15 cellular contexts compared by ENCODE assay signal in the genomic region with DNA sequence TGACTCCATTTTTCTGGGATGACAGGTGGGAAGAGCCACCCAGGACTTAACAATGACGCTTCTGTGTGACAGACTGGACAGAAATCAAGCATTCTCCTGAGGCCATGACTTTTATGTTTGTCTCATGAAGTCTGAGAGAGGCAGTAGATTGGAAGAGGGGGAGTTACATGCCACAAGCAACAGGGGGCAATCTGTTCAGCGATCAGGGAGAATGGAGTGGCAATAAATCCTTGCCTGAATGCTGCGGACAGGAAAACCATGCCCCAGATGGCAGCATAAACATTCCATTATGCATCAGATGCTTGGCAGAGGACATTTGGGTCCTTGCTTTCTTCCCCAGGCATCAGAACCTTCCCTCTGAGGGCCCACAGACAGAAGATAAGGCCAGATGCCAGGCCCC.
"Had no signal": no experiment of that assay in that cellular context is flagged by ENCODE, and none has a peak within 500 bp of the region (broad histone marks: within the 10 kb centered on the region; RNA-seq: fewer than 3 reads in every experiment).

No MANE protein-coding gene starts in this region.

- H3K4me3 ChIP-seq: colonic mucosa, heart left ventricle, ovary, skin epidermis, thyroid gland, uterus had no signal

- H3K9me3 ChIP-seq: colonic mucosa, heart left ventricle, ovary, thyroid gland, uterus had no signal

- DNase-seq: activated CD4-positive, alpha-beta T cell treated with anti-CD3 and anti-CD28 coated beads for 4 hours; activated CD8-positive, alpha-beta memory T cell treated with anti-CD3 and anti-CD28 coated beads, Interleukin-2, amount 50 U/mL, for 48 hours; activated CD8-positive, alpha-beta T cell treated with anti-CD3 and anti-CD28 coated beads, Interleukin-2, amount 10 ng/mL, durations not matched to agents 7 days and 5 days; activated naive CD4-positive, alpha-beta T cell treated with Interleukin-2 at 50 U/mL for 16 hours; caudate nucleus; colonic mucosa; effector CD4-positive, alpha-beta T cell; heart left ventricle; ovary; thyroid gland; uterus had no signal

- H3K4me3 Mint-ChIP-seq: activated CD8-positive, alpha-beta T cell treated with anti-CD3 and anti-CD28 coated beads, Interleukin-2, amount 10 ng/mL, durations not matched to agents 7 days and 5 days; activated T-helper 1 cell treated with anti-CD3 and anti-CD28 coated beads, Interleukin-12 subunit alpha, Interleukin-12 subunit beta, Interleukin-2, Interleukin-4 antibody, amounts not matched to agents 30 ng/mL and 10 ng/mL and 1 ng/mL, durations not matched to agents 14 hours and 24 hours and 36 hours; neural crest cell; stimulated activated effector memory CD8-positive, alpha-beta T cell treated with anti-CD3 and anti-CD28 coated beads, Interleukin-12 subunit alpha, Interleukin-12 subunit beta, amount 100 ng/mL, for 72 hours had no signal

- H3K36me3 ChIP-seq: colonic mucosa, heart left ventricle, ovary, thyroid gland, uterus had no signal

- H3K27ac ChIP-seq: colonic mucosa, heart left ventricle, ovary, thyroid gland had no signal

- H3K27me3 ChIP-seq: colonic mucosa, ovary, thyroid gland, uterus had no signal

- H3K4me1 ChIP-seq: colonic mucosa, uterus had no signal

- H3K27ac Mint-ChIP-seq: activated CD8-positive, alpha-beta T cell treated with anti-CD3 and anti-CD28 coated beads, Interleukin-2, amount 10 ng/mL, durations not matched to agents 7 days and 5 days; activated T-helper 1 cell treated with anti-CD3 and anti-CD28 coated beads, Interleukin-12 subunit alpha, Interleukin-12 subunit beta, Interleukin-2, Interleukin-4 antibody, amounts not matched to agents 30 ng/mL and 10 ng/mL and 1 ng/mL, durations not matched to agents 14 hours and 24 hours and 36 hours; stimulated activated effector memory CD8-positive, alpha-beta T cell treated with anti-CD3 and anti-CD28 coated beads, Interleukin-12 subunit alpha, Interleukin-12 subunit beta, amount 100 ng/mL, for 72 hours had no signal

- H3K9me3 Mint-ChIP-seq: activated T-helper 1 cell treated with anti-CD3 and anti-CD28 coated beads, Interleukin-12 subunit alpha, Interleukin-12 subunit beta, Interleukin-2, Interleukin-4 antibody, amounts not matched to agents 30 ng/mL and 10 ng/mL and 1 ng/mL, durations not matched to agents 14 hours and 24 hours and 36 hours; stimulated activated effector memory CD8-positive, alpha-beta T cell treated with anti-CD3 and anti-CD28 coated beads, Interleukin-12 subunit alpha, Interleukin-12 subunit beta, amount 100 ng/mL, for 72 hours had no signal

- H3K36me3 Mint-ChIP-seq: stimulated activated effector memory CD8-positive, alpha-beta T cell treated with anti-CD3 and anti-CD28 coated beads, Interleukin-12 subunit alpha, Interleukin-12 subunit beta, amount 100 ng/mL, for 72 hours had no signal

- ATAC-seq: activated CD8-positive, alpha-beta T cell treated with anti-CD3 and anti-CD28 coated beads, Interleukin-2, amount 10 ng/mL, durations not matched to agents 7 days and 5 days; heart left ventricle; stimulated activated effector memory CD8-positive, alpha-beta T cell treated with anti-CD3 and anti-CD28 coated beads, Interleukin-12 subunit alpha, Interleukin-12 subunit beta, amount 100 ng/mL, for 72 hours had no signal
